Comparison of ENCODE assay signal across 8 cellular contexts in the genomic region with DNA sequence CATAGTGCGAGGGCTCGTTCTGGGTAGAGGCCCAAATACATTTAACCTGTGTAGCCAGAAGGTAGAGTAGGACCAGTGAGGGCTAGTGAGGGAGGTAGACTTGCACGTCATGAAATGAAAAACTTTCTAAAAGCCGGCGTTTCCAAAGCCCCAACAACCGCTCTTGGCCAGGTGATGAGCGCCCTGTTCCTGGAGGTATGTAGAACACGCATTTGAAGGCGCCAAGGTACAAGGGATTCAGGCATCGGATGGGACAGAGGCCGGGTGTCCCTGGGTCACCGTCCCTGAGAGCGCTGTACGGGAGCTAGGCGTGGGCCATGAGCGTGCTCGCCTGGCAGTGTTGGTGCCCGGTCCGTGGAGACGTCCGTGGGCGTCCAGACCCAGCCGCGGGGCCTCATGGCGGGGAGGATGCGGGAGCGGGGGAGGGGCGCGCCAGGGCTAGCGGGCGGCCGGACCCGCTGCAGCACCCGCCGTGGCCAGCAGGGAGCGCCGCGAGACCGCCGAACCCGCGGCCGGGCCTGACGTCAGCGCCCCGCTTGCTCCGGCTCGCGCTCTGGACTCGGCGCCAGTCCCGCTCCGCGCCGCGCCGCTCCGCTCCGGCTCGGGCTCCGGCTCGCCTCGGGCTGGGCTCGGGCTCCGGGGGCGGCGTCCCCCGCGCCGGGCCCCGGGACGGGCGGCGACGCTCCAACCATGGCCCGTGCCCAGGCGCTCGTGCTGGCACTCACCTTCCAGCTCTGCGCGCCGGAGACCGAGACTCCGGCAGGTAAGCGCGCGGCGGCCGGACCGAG. TPM values are rescaled to one million over a fixed set of nuclear protein-coding genes. Genes with fewer than 3 reads are reported as not detected.
DNase-seq lines count a peak whose midpoint lies in the region; ATAC-seq lines count a peak whose summit lies in the region.

Gene PTPRU (plus strand): TSS at position 568 of the 788 bp plus-strand sequence. CDS start 123 bp downstream, at position 691.

- H3K4me3 ChIP-seq in BLaER1 (peak within 1 kb of the TSS; percentile 68), SJSA1 (peak within 1 kb of the TSS; percentile 66)

- no peak within 1 kb of the TSS; the same call in none of the 2 replicates for H3K9ac ChIP-seq in BLaER1

- H4K20me1 ChIP-seq in BLaER1 = peaks cover 36% of the 10 kb centered on the region

- DNase-seq in HuH-7.5 (ENCODE audit: low spot score) (peak; percentile 90), SJSA1 (ENCODE audit: low read depth in 1 of 2, low spot score in 2 of 2) (peak; percentile 62 to 74), globus pallidus (ENCODE audit: low spot score) (peak; percentile 61), nucleus accumbens (lab: John Stamatoyannopoulos, UW) (peak in 48 of 56 donors; percentile 13 to 84 (median 59)), superior temporal gyrus (ENCODE audit: extremely low spot score) (peak; percentile 70)
- DNase-seq in activated naive CD4-positive, alpha-beta T cell (lab: John Stamatoyannopoulos, UW) = peak; percentile 60 to 78 (median 66)

- no peak within 1 kb of the TSS for H3K27ac ChIP-seq in BLaER1
- no peak within 1 kb of the TSS for H3K27ac ChIP-seq in SJSA1

- H3K9me3 ChIP-seq in BLaER1 (no peaks in the 10 kb centered on the region), SJSA1 (replicated peaks) (no peaks in the 10 kb centered on the region)

- H3K4me1 ChIP-seq in BLaER1 = peaks cover 24% of the 10 kb centered on the region
- H3K4me1 ChIP-seq in SJSA1 (replicated peaks) = peaks cover 24% of the 10 kb centered on the region

- H3K36me3 ChIP-seq in BLaER1 (no peaks in the 10 kb centered on the region), SJSA1 (0 out of 2 replicates have a peak, but pooled peaks cover 3% of the 10 kb centered on the region)

- ATAC-seq in GM19372 (IDR thresholded peaks at IDR 0.05; ENCODE audit: low read depth, unreplicated experiment) = peak; percentile 75

- H3K4me2 ChIP-seq in BLaER1 = peak within 1 kb of the TSS; percentile 95

- H3K27me3 ChIP-seq in BLaER1 (peaks cover 60% of the 10 kb centered on the region), SJSA1 (replicated peaks) (peaks cover 3% of the 10 kb centered on the region; the same call in 1 of the 2 replicates)

RNA-seq across cellular contexts. Expression of gene PTPRU, which starts in this region (rescaled TPM):
- 12.1 and 16.8 TPM in 2 replicates for total RNA-seq in SJSA1 (2014; rRNA removed; shearing (Covaris generic))
